ENCODE assay signal across 1 cellular context in genomic region chr9:34328983-34329832, GRCh38.
TF ChIP-seq lines count a peak whose summit lies in the region.

Gene KIF24 (minus strand): TSS chr9:34329268. CDS start chr9:34311346, 17,922 bp downstream.
Gene NUDT2 (plus strand): TSS chr9:34329569. CDS start chr9:34339040, 9,471 bp downstream.

TF ChIP-seq in H1, 55 proteins besides CTCF, POLR2A, EP300 and RAD21:
- TF ChIP-seq JUND (IDR thresholded peaks at IDR 0.05; ENCODE audit: low read length) = no peak
- no peak for TF ChIP-seq TCF12 (IDR thresholded peaks at IDR 0.05; ENCODE audit: low read depth, low read length)
- TF ChIP-seq JUN (IDR thresholded peaks at IDR 0.05; ENCODE audit: low read depth, low read length) = no peak
- no peak for TF ChIP-seq ATF2 (IDR thresholded peaks at IDR 0.05; ENCODE audit: low read length)
- TF ChIP-seq EZH2 (IDR thresholded peaks at IDR 0.05; ENCODE audit: low read depth, low read length, severe bottlenecking) = no peak
- peak; percentile 81 for TF ChIP-seq CREB1 (IDR thresholded peaks at IDR 0.05)
- no peak for TF ChIP-seq YY1 (IDR thresholded peaks at IDR 0.05; ENCODE audit: low read depth, low read length)
- TF ChIP-seq SUZ12 (IDR thresholded peaks at IDR 0.05; ENCODE audit: low read length) = no peak
- TF ChIP-seq E2F6 (IDR thresholded peaks at IDR 0.05) = peak; percentile 31; the same call in 1 of the 2 replicates
- peak; percentile 90 for TF ChIP-seq TAF1 (IDR thresholded peaks at IDR 0.05; ENCODE audit: low read depth, low read length)
- peak; percentile 20 to 93; a peak in 2 of 4 replicates for TF ChIP-seq HDAC2 (IDR thresholded peaks at IDR 0.05; ENCODE audit: borderline replicate concordance in 1 of 2, low read depth in 2 of 2, low read length in 2 of 2)
- peak; percentile 33 for TF ChIP-seq KDM4A (IDR thresholded peaks at IDR 0.05; ENCODE audit: low read depth, low read length, severe bottlenecking)
- no peak for TF ChIP-seq MAFK (IDR thresholded peaks at IDR 0.05; ENCODE audit: low read depth, low read length)
- peak; percentile 90 for TF ChIP-seq POLR2AphosphoS5 (IDR thresholded peaks at IDR 0.05; ENCODE audit: low read depth, low read length)
- TF ChIP-seq BACH1 (IDR thresholded peaks at IDR 0.05; ENCODE audit: low read length) = peak; percentile 57; the same call in 1 of the 2 replicates
- TF ChIP-seq KDM5A (IDR thresholded peaks at IDR 0.05; ENCODE audit: low read length) = no peak; the same call in 1 of the 2 replicates
- no peak for TF ChIP-seq GTF2F1 (IDR thresholded peaks at IDR 0.05; ENCODE audit: borderline replicate concordance, low read depth, low read length)
- TF ChIP-seq SRF (IDR thresholded peaks at IDR 0.05; ENCODE audit: low read depth, low read length) = no peak
- no peak for TF ChIP-seq BCL11A (IDR thresholded peaks at IDR 0.05; ENCODE audit: low read depth in 2 of 2, low read length in 2 of 2)
- TF ChIP-seq SIRT6 (IDR thresholded peaks at IDR 0.05; ENCODE audit: low read length) = no peak
- TF ChIP-seq RFX5 (IDR thresholded peaks at IDR 0.05; ENCODE audit: borderline replicate concordance, low read depth, low read length) = peak; percentile 42; the same call in 1 of the 2 replicates
- TF ChIP-seq GABPA (IDR thresholded peaks at IDR 0.05; ENCODE audit: borderline replicate concordance, insufficient read depth, low read length) = no peak
- TF ChIP-seq RXRA (IDR thresholded peaks at IDR 0.05; ENCODE audit: insufficient read depth, low read depth, low read length) = no peak
- TF ChIP-seq CTBP2 (IDR thresholded peaks at IDR 0.05; ENCODE audit: borderline replicate concordance, insufficient read depth, insufficient read length, low read length) = no peak
- TF ChIP-seq TAF7 (optimal IDR thresholded peaks at IDR 0.05; ENCODE audit: borderline replicate concordance, low read depth, low read length) = peak; percentile 90
- TF ChIP-seq EGR1 (IDR thresholded peaks at IDR 0.05; ENCODE audit: borderline replicate concordance, low read depth, low read length) = peak; percentile 31; the same call in 1 of the 2 replicates
- no peak for TF ChIP-seq NRF1 (IDR thresholded peaks at IDR 0.05; ENCODE audit: low read depth, low read length)
- TF ChIP-seq CEBPB (IDR thresholded peaks at IDR 0.05; ENCODE audit: low read depth, low read length) = no peak
- TF ChIP-seq ASH2L (IDR thresholded peaks at IDR 0.05; ENCODE audit: low read length) = peak; percentile 87
- TF ChIP-seq CHD2 (IDR thresholded peaks at IDR 0.05; ENCODE audit: low read length) = peak; percentile 96
- TF ChIP-seq RNF2 (IDR thresholded peaks at IDR 0.05; ENCODE audit: borderline replicate concordance, low read depth, low read length, missing control alignments, poor library complexity, severe bottlenecking) = no peak
- TF ChIP-seq ZNF274 (IDR thresholded peaks at IDR 0.05; ENCODE audit: borderline replicate concordance, extremely low read depth, low read length) = no peak
- TF ChIP-seq CBX5 (IDR thresholded peaks at IDR 0.05; ENCODE audit: low read depth, low read length) = no peak
- no peak for TF ChIP-seq KDM1A (IDR thresholded peaks at IDR 0.05; ENCODE audit: borderline replicate concordance, low read length)
- peak; percentile 70 to 94; a peak in 2 of 4 replicates for TF ChIP-seq SIN3A (conservative IDR thresholded peaks at IDR 0.05 in 1 of 2, IDR thresholded peaks at IDR 0.05 in 1 of 2; ENCODE audit: low read depth in 1 of 2, low read length in 2 of 2)
- TF ChIP-seq TEAD4 (IDR thresholded peaks at IDR 0.05; ENCODE audit: low read depth, low read length) = no peak
- no peak for TF ChIP-seq SP4 (IDR thresholded peaks at IDR 0.05; ENCODE audit: low read length)
- TF ChIP-seq PHF8 (conservative IDR thresholded peaks at IDR 0.05; ENCODE audit: low read depth, low read length) = peak; percentile 73
- TF ChIP-seq FOSL1 (IDR thresholded peaks at IDR 0.05; ENCODE audit: insufficient read depth, low read depth, low read length) = no peak
- no peak for TF ChIP-seq CHD7 (IDR thresholded peaks at IDR 0.05; ENCODE audit: insufficient replicate concordance, low read length)
- TF ChIP-seq CHD1 (IDR thresholded peaks at IDR 0.05; ENCODE audit: low read depth, low read length) = no peak
- no peak for TF ChIP-seq POU5F1 (IDR thresholded peaks at IDR 0.05; ENCODE audit: low read depth, low read length)
- TF ChIP-seq RBBP5 (IDR thresholded peaks at IDR 0.05; ENCODE audit: borderline replicate concordance, low read depth, low read length) = 0 out of 2 replicates have a peak, but pooled peaks have one; percentile 44
- TF ChIP-seq NANOG (IDR thresholded peaks at IDR 0.05; ENCODE audit: insufficient read depth, low read depth, low read length, poor library complexity, severe bottlenecking) = no peak
- TF ChIP-seq SP1 (IDR thresholded peaks at IDR 0.05; ENCODE audit: low read depth, low read length) = peak; percentile 92
- TF ChIP-seq TBP (IDR thresholded peaks at IDR 0.05; ENCODE audit: low read depth, low read length) = peak; percentile 91
- no peak for TF ChIP-seq ATF3 (IDR thresholded peaks at IDR 0.05; ENCODE audit: insufficient read depth, low read depth, low read length)
- no peak for TF ChIP-seq SAP30 (IDR thresholded peaks at IDR 0.05; ENCODE audit: insufficient read depth, insufficient replicate concordance, low read length)
- no peak for TF ChIP-seq SIX5 (IDR thresholded peaks at IDR 0.05; ENCODE audit: low read depth, low read length)
- TF ChIP-seq USF2 (IDR thresholded peaks at IDR 0.05; ENCODE audit: low read length) = no peak
- TF ChIP-seq CBX8 (IDR thresholded peaks at IDR 0.05; ENCODE audit: borderline replicate concordance, low read depth, low read length) = no peak
- peak; percentile 16; the same call in 1 of the 2 replicates for TF ChIP-seq MAX (IDR thresholded peaks at IDR 0.05)
- peak; percentile 68 for TF ChIP-seq SP2 (IDR thresholded peaks at IDR 0.05; ENCODE audit: low read length)
- no peak for TF ChIP-seq HDAC6 (IDR thresholded peaks at IDR 0.05; ENCODE audit: low read depth, low read length)
- TF ChIP-seq BRCA1 (IDR thresholded peaks at IDR 0.05; ENCODE audit: low read depth, low read length) = peak; percentile 85
